ENCODE assay signal across 1 cellular context in genomic region chr15:64004582-64004981, GRCh38.
TF ChIP-seq lines count a peak whose summit lies in the region.

No MANE protein-coding gene starts in this region.

TF ChIP-seq in GM23338, 12 proteins besides CTCF, POLR2A, EP300 and RAD21 (continued from another document):
- TF ChIP-seq, protein P1, sequence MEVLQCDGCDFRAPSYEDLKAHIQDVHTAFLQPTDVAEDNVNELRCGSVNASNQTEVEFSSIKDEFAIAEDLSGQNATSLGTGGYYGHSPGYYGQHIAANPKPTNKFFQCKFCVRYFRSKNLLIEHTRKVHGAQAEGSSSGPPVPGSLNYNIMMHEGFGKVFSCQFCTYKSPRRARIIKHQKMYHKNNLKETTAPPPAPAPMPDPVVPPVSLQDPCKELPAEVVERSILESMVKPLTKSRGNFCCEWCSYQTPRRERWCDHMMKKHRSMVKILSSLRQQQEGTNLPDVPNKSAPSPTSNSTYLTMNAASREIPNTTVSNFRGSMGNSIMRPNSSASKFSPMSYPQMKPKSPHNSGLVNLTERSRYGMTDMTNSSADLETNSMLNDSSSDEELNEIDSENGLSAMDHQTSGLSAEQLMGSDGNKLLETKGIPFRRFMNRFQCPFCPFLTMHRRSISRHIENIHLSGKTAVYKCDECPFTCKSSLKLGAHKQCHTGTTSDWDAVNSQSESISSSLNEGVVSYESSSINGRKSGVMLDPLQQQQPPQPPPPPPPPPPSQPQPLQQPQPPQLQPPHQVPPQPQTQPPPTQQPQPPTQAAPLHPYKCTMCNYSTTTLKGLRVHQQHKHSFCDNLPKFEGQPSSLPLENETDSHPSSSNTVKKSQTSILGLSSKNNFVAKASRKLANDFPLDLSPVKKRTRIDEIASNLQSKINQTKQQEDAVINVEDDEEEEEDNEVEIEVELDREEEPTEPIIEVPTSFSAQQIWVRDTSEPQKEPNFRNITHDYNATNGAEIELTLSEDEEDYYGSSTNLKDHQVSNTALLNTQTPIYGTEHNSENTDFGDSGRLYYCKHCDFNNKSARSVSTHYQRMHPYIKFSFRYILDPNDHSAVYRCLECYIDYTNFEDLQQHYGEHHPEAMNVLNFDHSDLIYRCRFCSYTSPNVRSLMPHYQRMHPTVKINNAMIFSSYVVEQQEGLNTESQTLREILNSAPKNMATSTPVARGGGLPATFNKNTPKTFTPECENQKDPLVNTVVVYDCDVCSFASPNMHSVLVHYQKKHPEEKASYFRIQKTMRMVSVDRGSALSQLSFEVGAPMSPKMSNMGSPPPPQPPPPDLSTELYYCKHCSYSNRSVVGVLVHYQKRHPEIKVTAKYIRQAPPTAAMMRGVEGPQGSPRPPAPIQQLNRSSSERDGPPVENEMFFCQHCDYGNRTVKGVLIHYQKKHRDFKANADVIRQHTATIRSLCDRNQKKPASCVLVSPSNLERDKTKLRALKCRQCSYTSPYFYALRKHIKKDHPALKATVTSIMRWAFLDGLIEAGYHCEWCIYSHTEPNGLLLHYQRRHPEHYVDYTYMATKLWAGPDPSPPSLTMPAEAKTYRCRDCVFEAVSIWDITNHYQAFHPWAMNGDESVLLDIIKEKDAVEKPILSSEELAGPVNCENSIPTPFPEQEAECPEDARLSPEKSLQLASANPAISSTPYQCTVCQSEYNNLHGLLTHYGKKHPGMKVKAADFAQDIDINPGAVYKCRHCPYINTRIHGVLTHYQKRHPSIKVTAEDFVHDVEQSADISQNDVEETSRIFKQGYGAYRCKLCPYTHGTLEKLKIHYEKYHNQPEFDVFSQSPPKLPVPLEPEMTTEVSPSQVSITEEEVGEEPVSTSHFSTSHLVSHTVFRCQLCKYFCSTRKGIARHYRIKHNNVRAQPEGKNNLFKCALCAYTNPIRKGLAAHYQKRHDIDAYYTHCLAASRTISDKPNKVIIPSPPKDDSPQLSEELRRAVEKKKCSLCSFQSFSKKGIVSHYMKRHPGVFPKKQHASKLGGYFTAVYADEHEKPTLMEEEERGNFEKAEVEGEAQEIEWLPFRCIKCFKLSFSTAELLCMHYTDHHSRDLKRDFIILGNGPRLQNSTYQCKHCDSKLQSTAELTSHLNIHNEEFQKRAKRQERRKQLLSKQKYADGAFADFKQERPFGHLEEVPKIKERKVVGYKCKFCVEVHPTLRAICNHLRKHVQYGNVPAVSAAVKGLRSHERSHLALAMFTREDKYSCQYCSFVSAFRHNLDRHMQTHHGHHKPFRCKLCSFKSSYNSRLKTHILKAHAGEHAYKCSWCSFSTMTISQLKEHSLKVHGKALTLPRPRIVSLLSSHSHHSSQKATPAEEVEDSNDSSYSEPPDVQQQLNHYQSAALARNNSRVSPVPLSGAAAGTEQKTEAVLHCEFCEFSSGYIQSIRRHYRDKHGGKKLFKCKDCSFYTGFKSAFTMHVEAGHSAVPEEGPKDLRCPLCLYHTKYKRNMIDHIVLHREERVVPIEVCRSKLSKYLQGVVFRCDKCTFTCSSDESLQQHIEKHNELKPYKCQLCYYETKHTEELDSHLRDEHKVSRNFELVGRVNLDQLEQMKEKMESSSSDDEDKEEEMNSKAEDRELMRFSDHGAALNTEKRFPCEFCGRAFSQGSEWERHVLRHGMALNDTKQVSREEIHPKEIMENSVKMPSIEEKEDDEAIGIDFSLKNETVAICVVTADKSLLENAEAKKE (CRISPR knock-in tag; IDR thresholded peaks at IDR 0.05): no peak
